In genomic region chr16:53059672-53060071, GRCh38 we compare ENCODE assay signal across 24 cellular contexts. TPM values are rescaled to one million over a fixed set of nuclear protein-coding genes. Genes with fewer than 3 reads are reported as not detected.
"Had no signal": no experiment of that assay in that cellular context is flagged by ENCODE, and none has a peak within 500 bp of the region (broad histone marks: within the 10 kb centered on the region; RNA-seq: fewer than 3 reads in every experiment).

No MANE protein-coding gene starts in this region.

- H3K4me3 ChIP-seq: adrenal gland, ascending aorta, left lung, mucosa of descending colon, neural progenitor cell, tibial artery had no signal

- H3K4me3 Mint-ChIP-seq: activated naive CD8-positive, alpha-beta T cell; activated T-cell treated with anti-CD3 and anti-CD28 coated beads, Interleukin-2, amount 50 U/mL, for 4 hours; immature natural killer cell; naive thymus-derived CD4-positive, alpha-beta T cell; neural progenitor cell; stimulated activated naive CD8-positive, alpha-beta T cell treated with anti-CD3 and anti-CD28 coated beads, Interleukin-15, amount 100 ng/mL, for 72 hours had no signal

- H3K4me2 ChIP-seq: neural progenitor cell had no signal

- H3K27ac Mint-ChIP-seq: activated naive CD8-positive, alpha-beta T cell; activated T-helper 2 cell treated with anti-CD3 and anti-CD28 coated beads, Interferon-gamma antibody, Interleukin-2, Interleukin-4, amounts not matched to agents 10 μg/mL and 5 μg/mL and 100 μg/mL, durations not matched to agents 14 hours and 24 hours and 36 hours; neural progenitor cell; stimulated activated naive CD8-positive, alpha-beta T cell treated with anti-CD3 and anti-CD28 coated beads, Interleukin-15, amount 100 ng/mL, for 72 hours had no signal

- H3K9me3 Mint-ChIP-seq: activated T-cell treated with anti-CD3 and anti-CD28 coated beads, Interleukin-2, amount 50 U/mL, for 4 hours; activated T-helper 2 cell treated with anti-CD3 and anti-CD28 coated beads, Interferon-gamma antibody, Interleukin-2, Interleukin-4, amounts not matched to agents 10 μg/mL and 5 μg/mL and 100 μg/mL, durations not matched to agents 14 hours and 24 hours and 36 hours; immature natural killer cell; naive thymus-derived CD4-positive, alpha-beta T cell; neural progenitor cell; stimulated activated naive CD8-positive, alpha-beta T cell treated with anti-CD3 and anti-CD28 coated beads, Interleukin-15, amount 100 ng/mL, for 72 hours had no signal

- H3K27ac ChIP-seq: adrenal gland, ascending aorta, brain microvascular endothelial cell, left lung, neural progenitor cell, tibial artery, WERI-Rb-1 had no signal

- H3K9ac ChIP-seq: neural progenitor cell had no signal

- H2AFZ ChIP-seq: neural progenitor cell had no signal

- H3K27me3 Mint-ChIP-seq: activated naive CD8-positive, alpha-beta T cell; naive thymus-derived CD4-positive, alpha-beta T cell; stimulated activated naive CD8-positive, alpha-beta T cell treated with anti-CD3 and anti-CD28 coated beads, Interleukin-15, amount 100 ng/mL, for 72 hours had no signal

- ATAC-seq: activated T-cell treated with anti-CD3 and anti-CD28 coated beads, Interleukin-2, amount 50 U/mL, for 4 hours; left lung; mucosa of descending colon; naive thymus-derived CD4-positive, alpha-beta T cell; stimulated activated naive CD8-positive, alpha-beta T cell treated with anti-CD3 and anti-CD28 coated beads, Interleukin-15, amount 100 ng/mL, for 72 hours had no signal

- H3K27me3 ChIP-seq: adrenal gland, ascending aorta, brain microvascular endothelial cell, left lung, neural progenitor cell, tibial artery had no signal

- H3K9me3 ChIP-seq: adrenal gland, ascending aorta, left lung, mucosa of descending colon, tibial artery had no signal

- DNase-seq: activated CD4-positive, alpha-beta T cell treated with anti-CD3 and anti-CD28 coated beads for 1 hour; activated CD4-positive, alpha-beta T cell treated with anti-CD3 and anti-CD28 coated beads, Interleukin-2, amount 50 U/mL, for 1 hour; activated CD8-positive, alpha-beta memory T cell treated with anti-CD3 and anti-CD28 coated beads for 24 hours; activated CD8-positive, alpha-beta memory T cell treated with anti-CD3 and anti-CD28 coated beads, Interleukin-2, amount 50 U/mL, for 4 hours; activated naive CD4-positive, alpha-beta T cell; activated T-cell treated with anti-CD3 and anti-CD28 coated beads, Interleukin-2, amount 50 U/mL, for 4 hours; adrenal gland; brain microvascular endothelial cell; caudate nucleus; effector memory CD4-positive, alpha-beta T cell; foreskin melanocyte; immature natural killer cell; left lung; mesendoderm; mucosa of descending colon; naive thymus-derived CD4-positive, alpha-beta T cell; posterior cingulate gyrus; stimulated activated naive CD8-positive, alpha-beta T cell treated with anti-CD3 and anti-CD28 coated beads, Interleukin-15, amount 100 ng/mL, for 72 hours; tibial artery; WERI-Rb-1 had no signal

- H3K36me3 ChIP-seq: adrenal gland, ascending aorta, brain microvascular endothelial cell, left lung, neural progenitor cell, tibial artery, WERI-Rb-1 had no signal

RNA-seq across cellular contexts. Expression of gene CHD9NB, which starts 7.0 kb away (rescaled TPM):
- total RNA-seq: activated T-cell treated with anti-CD3 and anti-CD28 coated beads, Interleukin-2, amount 50 U/mL, for 4 hours had no signal
- polyA plus RNA-seq: immature natural killer cell; naive thymus-derived CD4-positive, alpha-beta T cell had no signal
